In genomic region chr6:39670519-39670918, GRCh38 we compare ENCODE assay signal across 24 cellular contexts. TPM values are rescaled to one million over a fixed set of nuclear protein-coding genes. Genes with fewer than 3 reads are reported as not detected.
"Had no signal": no experiment of that assay in that cellular context is flagged by ENCODE, and none has a peak within 500 bp of the region (broad histone marks: within the 10 kb centered on the region; RNA-seq: fewer than 3 reads in every experiment).

No MANE protein-coding gene starts in this region.

- ATAC-seq: stimulated activated effector memory CD8-positive, alpha-beta T cell treated with anti-CD3 and anti-CD28 coated beads, Interleukin-12 subunit alpha, Interleukin-12 subunit beta, amount 100 ng/mL, for 72 hours; stimulated activated naive CD8-positive, alpha-beta T cell treated with anti-CD3 and anti-CD28 coated beads, Interleukin-15, amount 100 ng/mL, for 72 hours; upper lobe of right lung had no signal

- H3K27me3 ChIP-seq: stomach, suprapubic skin, testis, thyroid gland, tibial artery, transverse colon, upper lobe of left lung, upper lobe of right lung, uterus, vagina had no signal

- H3K36me3 ChIP-seq: stomach, suprapubic skin, thoracic aorta, thyroid gland, tibial artery, tibial nerve, transverse colon, upper lobe of left lung, upper lobe of right lung, uterus, vagina had no signal

- H3K27ac ChIP-seq: stomach, suprapubic skin, testis, thoracic aorta, thyroid gland, tibial artery, tibial nerve, transverse colon, upper lobe of left lung, upper lobe of right lung, uterus, vagina had no signal

- H3K4me1 ChIP-seq: suprapubic skin, testis, tibial artery, transverse colon, upper lobe of left lung, upper lobe of right lung, uterus, vagina had no signal

- H3K4me3 ChIP-seq: stomach, suprapubic skin, testis, thoracic aorta, thyroid gland, tibial artery, tibial nerve, transverse colon, upper lobe of left lung, upper lobe of right lung, uterus, vagina had no signal

- H3K9me3 ChIP-seq: suprapubic skin, testis, thoracic aorta, thyroid gland, tibial artery, upper lobe of right lung, uterus, vagina had no signal

- DNase-seq: stimulated activated CD4-positive, alpha-beta T cell treated with anti-CD3 and anti-CD28 coated beads, Interleukin-2, amount 100 ng/mL, for 48 hours; stimulated activated CD4-positive, alpha-beta T cell treated with anti-CD3 and anti-CD28 coated beads, Interleukin-4, amount 100 ng/mL, for 1 hour; stimulated activated CD4-positive, alpha-beta T cell treated with anti-CD3 and anti-CD28 coated beads, Interleukin-4, amount 100 ng/mL, for 24 hours; stimulated activated CD4-positive, alpha-beta T cell treated with anti-CD3 and anti-CD28 coated beads, Interleukin-4, amount 100 ng/mL, for 4 hours; stimulated activated CD8-positive, alpha-beta memory T cell treated with anti-CD3 and anti-CD28 coated beads, Interleukin-4, amount 100 ng/mL, for 48 hours; stimulated activated naive CD4-positive, alpha-beta T cell; stimulated activated naive CD4-positive, alpha-beta T cell treated with Interleukin-2 at 50 U/mL for 16 hours; stimulated activated naive CD8-positive, alpha-beta T cell treated with anti-CD3 and anti-CD28 coated beads, Interleukin-15, amount 100 ng/mL, for 72 hours; stomach; substantia nigra; testis; thyroid gland; tibial artery; transverse colon; trophoblast cell; upper lobe of left lung; upper lobe of right lung; uterus had no signal

- FAIRE-seq: urothelium cell line had no signal

RNA-seq across cellular contexts. Expression of gene KIF6, which starts 54.7 kb away (rescaled TPM):
- total RNA-seq: thoracic aorta, vagina had no signal
